In genomic region chr15:70584838-70585706, GRCh38 we compare ENCODE assay signal across 8 cellular contexts.
DNase-seq lines count a peak whose midpoint lies in the region; ATAC-seq and TF ChIP-seq lines count a peak whose summit lies in the region.

No MANE protein-coding gene starts in this region.

- H3K36me3 ChIP-seq in Peyer's patch: no peaks in the 10 kb centered on the region
- no peaks in the 10 kb centered on the region for H3K36me3 ChIP-seq in right lobe of liver

- H3K4me1 ChIP-seq in Peyer's patch (peaks cover 0 to 11% (median 2%) of the 10 kb centered on the region in 4 donors), right lobe of liver (no peaks in the 10 kb centered on the region)

- H3K9me3 Mint-ChIP-seq in brain: peaks cover 3 to 21% (median 7%) of the 10 kb centered on the region in 5 experiments

- intact Hi-C loops in right lobe of liver (cut with DNase I): no loop called here

- H3K27me3 Mint-ChIP-seq in brain: peaks cover 35% of the 10 kb centered on the region

- H3K4me3 ChIP-seq in Peyer's patch (peak overlapping the region in 2 of 4 donors; percentile 43 to 47), right lobe of liver (peak overlapping the region in 2 of 3 donors; percentile 6 to 13)

- no peaks in the 10 kb centered on the region for H3K36me3 Mint-ChIP-seq in brain

- H3K27me3 ChIP-seq in Peyer's patch (no peaks in the 10 kb centered on the region), right lobe of liver (no peaks in the 10 kb centered on the region)

- ATAC-seq in right lobe of liver (peak; percentile 48 to 75 (median 54)), GM19395 (IDR thresholded peaks at IDR 0.05; ENCODE audit: unreplicated experiment) (no peak), GM18505 (IDR thresholded peaks at IDR 0.05; ENCODE audit: unreplicated experiment) (no peak), HG03460 (IDR thresholded peaks at IDR 0.05; ENCODE audit: unreplicated experiment) (no peak)

- no peak overlapping the region for H3K27ac ChIP-seq in Peyer's patch
- no peak overlapping the region for H3K27ac ChIP-seq in right lobe of liver

- H3K4me1 Mint-ChIP-seq in brain: no peaks in the 10 kb centered on the region

- H3K27ac Mint-ChIP-seq in brain: no peak overlapping the region

- peak in 5 of 6 experiments; percentile 25 to 58 (median 51) for TF ChIP-seq CTCF in Peyer's patch (IDR thresholded peaks at IDR 0.05)
- peak; percentile 44 to 77 for TF ChIP-seq CTCF in brain (conservative IDR thresholded peaks at IDR 0.05)
- TF ChIP-seq CTCF in right lobe of liver (IDR thresholded peaks at IDR 0.05): peak; percentile 29 to 37 (median 34)

- DNase-seq in EL (peak; percentile 62), Peyer's patch (peak in 2 of 3 donors; percentile 51 to 59), right lobe of liver (peak in 1 of 3 donors; percentile 37)
- DNase-seq in stimulated activated naive CD4-positive, alpha-beta T cell (lab: John Stamatoyannopoulos, UW): peak; percentile 16 to 58 (median 34)

- WGBS in right lobe of liver (ENCODE audit: insufficient coverage, low coverage, low lambda C conversion rate, missing lambda C conversion rate): 41% methylated on average over 5 of the region's 64 CpGs

- H3K9me3 ChIP-seq in Peyer's patch: no peaks in the 10 kb centered on the region
- H3K9me3 ChIP-seq in right lobe of liver: no peaks in the 10 kb centered on the region

- peak overlapping the region in 3 of 5 experiments; percentile 19 to 74 (median 50) for H3K4me3 Mint-ChIP-seq in brain

- TF ChIP-seq POLR2A in Peyer's patch (IDR thresholded peaks at IDR 0.05): no peak
- no peak for TF ChIP-seq POLR2A in right lobe of liver (IDR thresholded peaks at IDR 0.05)
- no peak for TF ChIP-seq POLR2A in GM18505 (IDR thresholded peaks at IDR 0.05; ENCODE audit: borderline replicate concordance, extremely low read depth, insufficient read depth, insufficient read length)

Comparison
In these comparisons a context has a peak if more than half of its experiments do, and no peak if none do; other contexts are left out.
1. ATAC-seq: peak in right lobe of liver (4 of 4); none in GM19395 (single experiment), GM18505 (single experiment) and HG03460 (single experiment).
2. Peak in every context shown above with its lines, with median percentiles within 50 percentile points of each other: CTCF ChIP-seq.